In genomic region chr1:25666437-25666836, GRCh38 we compare ENCODE assay signal across 23 cellular contexts. TPM values are rescaled to one million over a fixed set of nuclear protein-coding genes. Genes with fewer than 3 reads are reported as not detected.
DNase-seq lines count a peak whose midpoint lies in the region; TF ChIP-seq lines count a peak whose summit lies in the region.
"Had no signal": no experiment of that assay in that cellular context is flagged by ENCODE, and none has a peak within 500 bp of the region (broad histone marks: within the 10 kb centered on the region; RNA-seq: fewer than 3 reads in every experiment).

No MANE protein-coding gene starts in this region.

- no peaks in the 10 kb centered on the region for H3K27me3 Mint-ChIP-seq in Caco-2 (ENCODE audit: insufficient read depth, unreplicated experiment)
- no peaks in the 10 kb centered on the region for H3K27me3 Mint-ChIP-seq in activated naive CD8-positive, alpha-beta T cell treated with anti-CD3 and anti-CD28 coated beads for 36 hours
- H3K27me3 Mint-ChIP-seq: naive B cell had no signal

- CTCF ChIA-PET in Caco-2 (lab: Charles Lee) = no interaction called here

- H3K9me3 ChIP-seq in Caco-2 (no peaks in the 10 kb centered on the region), neural cell (ENCODE audit: low read length) (no peaks in the 10 kb centered on the region), smooth muscle cell (replicated peaks; ENCODE audit: low read depth) (no peaks in the 10 kb centered on the region)
- H3K9me3 ChIP-seq: esophagus muscularis mucosa, gastroesophageal sphincter, stomach had no signal

- H3K4me1 Mint-ChIP-seq in Caco-2 (ENCODE audit: low read depth, unreplicated experiment) = peaks cover 35% of the 10 kb centered on the region
- peaks cover 56% of the 10 kb centered on the region for H3K4me1 Mint-ChIP-seq in activated naive CD8-positive, alpha-beta T cell treated with anti-CD3 and anti-CD28 coated beads for 36 hours
- H3K4me1 Mint-ChIP-seq: memory B cell, naive B cell had no signal

- no peaks in the 10 kb centered on the region for H3K9me2 ChIP-seq in neural cell (ENCODE audit: insufficient read depth, low read length)

- H3K27ac Mint-ChIP-seq in Caco-2 (ENCODE audit: unreplicated experiment) = peak overlapping the region; percentile 91
- peak overlapping the region; percentile 12 for H3K27ac Mint-ChIP-seq in activated naive CD8-positive, alpha-beta T cell treated with anti-CD3 and anti-CD28 coated beads for 36 hours
- H3K27ac Mint-ChIP-seq: memory B cell had no signal

- H3K27ac ChIP-seq in neural cell (ENCODE audit: low read length) = peak overlapping the region; percentile 5
- no peak overlapping the region for H3K27ac ChIP-seq in smooth muscle cell (ENCODE audit: low read depth)
- H3K27ac ChIP-seq: 22Rv1, gastroesophageal sphincter had no signal

- no peaks in the 10 kb centered on the region for H3K36me3 Mint-ChIP-seq in Caco-2 (ENCODE audit: insufficient read depth, unreplicated experiment)
- peaks cover 7% of the 10 kb centered on the region for H3K36me3 Mint-ChIP-seq in activated naive CD8-positive, alpha-beta T cell treated with anti-CD3 and anti-CD28 coated beads for 36 hours
- H3K36me3 Mint-ChIP-seq: memory B cell, naive B cell had no signal

- H2AFZ ChIP-seq in neural cell (ENCODE audit: low read depth, low read length) (peak overlapping the region; percentile 32), smooth muscle cell (ENCODE audit: low read depth) (no peak overlapping the region)

- H3F3A ChIP-seq in neural cell (ENCODE audit: insufficient read depth, low read length, poor library complexity, severe bottlenecking) (no peaks in the 10 kb centered on the region), smooth muscle cell (ENCODE audit: low read depth) (no peaks in the 10 kb centered on the region)

- WGBS in smooth muscle cell (ENCODE audit: low lambda C conversion rate) = 57% methylated on average over 6 of the region's 6 CpGs

- TF ChIP-seq RAD21 in neural cell (conservative IDR thresholded peaks at IDR 0.05) = no peak

- POLR2A ChIA-PET in Caco-2 (lab: Charles Lee) = no interaction called here

- intact Hi-C loops in Caco-2 (cut with micrococcal nuclease; ENCODE audit: unreplicated experiment) = no loop called here

- TF ChIP-seq EP300 in neural cell (conservative IDR thresholded peaks at IDR 0.05; ENCODE audit: poor library complexity, severe bottlenecking) = no peak

- no peak overlapping the region for H3K4me3 Mint-ChIP-seq in Caco-2 (ENCODE audit: unreplicated experiment)
- H3K4me3 Mint-ChIP-seq in activated naive CD8-positive, alpha-beta T cell treated with anti-CD3 and anti-CD28 coated beads for 36 hours = no peak overlapping the region
- H3K4me3 Mint-ChIP-seq: memory B cell, naive B cell had no signal

- DNase-seq in NCI-H146 (lab: John Stamatoyannopoulos, UW) (peak; percentile 17), NCI-H146 treated with DMSO at 0.1 percent for 48 hours (lab: John Stamatoyannopoulos, UW; ENCODE audit: unreplicated experiment) (no peak), Caco-2 (no peak), dermis blood vessel endothelial cell (no peak), smooth muscle cell (lab: John Stamatoyannopoulos, UW; ENCODE audit: unreplicated experiment) (no peak), AML-193 (lab: John Stamatoyannopoulos, UW) (no peak)
- DNase-seq in activated naive CD8-positive, alpha-beta T cell treated with anti-CD3 and anti-CD28 coated beads for 36 hours = no peak
- DNase-seq: activated CD4-positive, CD25-positive, alpha-beta regulatory T cell treated with anti-CD3 and anti-CD28 coated beads, Interleukin-2, amount 50 U/mL, for 72 hours; cerebellar nuclear complex; effector CD4-positive, alpha-beta T cell; KG1; naive B cell; NCI-H187 treated with DMSO at 0.1 percent for 48 hours; NCI-H446; NK-92 treated with Interleukin-12 subunit alpha and Interleukin-12 subunit beta, amount 100 ng/mL, for 24 hours; small intestine; stimulated activated CD4-positive, alpha-beta T cell treated with anti-CD3 and anti-CD28 coated beads, Interleukin-4, amount 100 ng/mL, for 24 hours; stomach had no signal

- no TSS peak for BruUV-seq in Caco-2 (replicated peaks; lab: Mats Ljungman, UMichigan)

- H3K79me2 ChIP-seq in neural cell (replicated peaks; ENCODE audit: insufficient read depth, low read length) (no peaks in the 10 kb centered on the region), smooth muscle cell (ENCODE audit: low read depth) (no peaks in the 10 kb centered on the region)

- H3K4me3 ChIP-seq in Caco-2 (ENCODE audit: low read depth, low read length) (no peak overlapping the region), neural cell (ENCODE audit: low read length) (no peak overlapping the region), smooth muscle cell (no peak overlapping the region)
- H3K4me3 ChIP-seq: esophagus muscularis mucosa, gastroesophageal sphincter, stomach had no signal

- H3K9ac ChIP-seq in neural cell (ENCODE audit: low read length) (peak overlapping the region; percentile 42), smooth muscle cell (ENCODE audit: low read depth) (no peak overlapping the region)

- H3K4me1 ChIP-seq in Caco-2 (peaks cover 36% of the 10 kb centered on the region), smooth muscle cell (ENCODE audit: low read depth) (peaks cover 25% of the 10 kb centered on the region)

- no peaks in the 10 kb centered on the region for H3K9me3 Mint-ChIP-seq in Caco-2 (ENCODE audit: unreplicated experiment)
- H3K9me3 Mint-ChIP-seq in activated naive CD8-positive, alpha-beta T cell treated with anti-CD3 and anti-CD28 coated beads for 36 hours = no peaks in the 10 kb centered on the region
- H3K9me3 Mint-ChIP-seq: memory B cell, naive B cell had no signal

- H3K36me3 ChIP-seq in Caco-2 (ENCODE audit: control insufficient read depth, insufficient read depth, low read length) (no peaks in the 10 kb centered on the region), neural cell (ENCODE audit: insufficient read depth, low read length) (no peaks in the 10 kb centered on the region), smooth muscle cell (ENCODE audit: low read depth) (no peaks in the 10 kb centered on the region)
- H3K36me3 ChIP-seq: esophagus muscularis mucosa, gastroesophageal sphincter, stomach had no signal

- H4K20me1 ChIP-seq in neural cell (ENCODE audit: insufficient read depth) (no peaks in the 10 kb centered on the region), smooth muscle cell (ENCODE audit: low read depth) (no peaks in the 10 kb centered on the region)

- H3K27me3 ChIP-seq in Caco-2 (replicated peaks; ENCODE audit: control insufficient read depth, insufficient read depth, low read length) (no peaks in the 10 kb centered on the region), neural cell (ENCODE audit: insufficient read depth, low read depth, low read length) (no peaks in the 10 kb centered on the region), smooth muscle cell (ENCODE audit: low read depth) (no peaks in the 10 kb centered on the region)
- H3K27me3 ChIP-seq: esophagus muscularis mucosa, gastroesophageal sphincter, stomach had no signal

- H3K4me2 ChIP-seq in neural cell (ENCODE audit: low read length) = no peak overlapping the region
- H3K4me2 ChIP-seq in smooth muscle cell = no peak overlapping the region

- no peak for TF ChIP-seq CTCF in Caco-2 (IDR thresholded peaks at IDR 0.05; ENCODE audit: insufficient read depth in 1 of 2, low read depth in 1 of 2, low read length in 1 of 2, severe bottlenecking in 1 of 2, unreplicated experiment in 1 of 2)
- TF ChIP-seq CTCF in neural cell (IDR thresholded peaks at IDR 0.05; ENCODE audit: poor library complexity, severe bottlenecking) = no peak
- TF ChIP-seq CTCF in smooth muscle cell (IDR thresholded peaks at IDR 0.05; ENCODE audit: borderline replicate concordance, insufficient read depth, poor library complexity, severe bottlenecking) = no peak

TF ChIP-seq in neural cell, 6 proteins besides CTCF, POLR2A, EP300 and RAD21:
- TF ChIP-seq TAF1 (IDR thresholded peaks at IDR 0.05; ENCODE audit: low read depth) = no peak

RNA-seq across cellular contexts. Expression of gene MAN1C1, which starts 49.8 kb away (rescaled TPM):
- 2.7 and 3.5 TPM in 2 replicates for total RNA-seq in Caco-2 (2022)
- 1 to 10 TPM; 5.1 to 5.3 TPM for total RNA-seq in activated naive CD8-positive, alpha-beta T cell treated with anti-CD3 and anti-CD28 coated beads for 36 hours
- polyA plus RNA-seq in neural cell = 0.66 and 1.3 TPM in 2 replicates
- 0.81 and 1.7 TPM in 2 replicates for polyA minus RNA-seq in neural cell
- 2.5 and 3.1 TPM in 2 replicates for total RNA-seq in dermis blood vessel endothelial cell
- total RNA-seq in smooth muscle cell = 5.0 and 10.5 TPM in 2 replicates
- polyA plus RNA-seq in smooth muscle cell = 4.2 and 4.4 TPM in 2 replicates
